ENCODE assay signal across 9 cellular contexts in genomic region chr12:22631863-22632463, GRCh38. TPM values are rescaled to one million over a fixed set of nuclear protein-coding genes. Genes with fewer than 3 reads are reported as not detected.
DNase-seq lines count a peak whose midpoint lies in the region; ATAC-seq, FAIRE-seq and TF ChIP-seq lines count a peak whose summit lies in the region.
"Had no signal": no experiment of that assay in that cellular context is flagged by ENCODE, and none has a peak within 500 bp of the region (broad histone marks: within the 10 kb centered on the region; RNA-seq: fewer than 3 reads in every experiment).

No MANE protein-coding gene starts in this region.

- H3K9me3 Mint-ChIP-seq in astrocyte (ENCODE audit: unreplicated experiment) = no peaks in the 10 kb centered on the region

- no peaks in the 10 kb centered on the region for H3K27me3 Mint-ChIP-seq in astrocyte (ENCODE audit: low read depth, unreplicated experiment)

- no peaks in the 10 kb centered on the region for H3K36me3 Mint-ChIP-seq in astrocyte (ENCODE audit: low read depth, unreplicated experiment)

- H3K9me3 ChIP-seq in astrocyte (ENCODE audit: insufficient read depth, low read depth, low read length) (no peaks in the 10 kb centered on the region), lower lobe of right lung (no peaks in the 10 kb centered on the region)

- intact Hi-C loops in lower lobe of right lung (cut with DNase I) = loop anchor here (5.0 kb wide), 1 partner anchor 95 kb away; no protein-coding TSS in a partner anchor

- H3K9ac ChIP-seq in astrocyte (ENCODE audit: low read length) = no peak overlapping the region

- peaks cover 37% of the 10 kb centered on the region for H4K20me1 ChIP-seq in astrocyte (ENCODE audit: insufficient read depth, low read length)

- H3K27me3 ChIP-seq in BJ (ENCODE audit: control insufficient read depth, insufficient read depth, low read length) (no peaks in the 10 kb centered on the region), astrocyte (ENCODE audit: insufficient read depth, low read length) (no peaks in the 10 kb centered on the region), lower lobe of right lung (ENCODE audit: low read depth) (no peaks in the 10 kb centered on the region), H7 (ENCODE audit: control insufficient read depth, insufficient read depth, low read length) (no peaks in the 10 kb centered on the region)

- H3K4me2 ChIP-seq in astrocyte (ENCODE audit: low read length) = no peak overlapping the region

- POLR2A ChIA-PET in BJ (lab: Charles Lee) = no interaction called here

- H3K4me3 ChIP-seq in BJ (ENCODE audit: low read depth, low read length) = no peak overlapping the region
- no peak overlapping the region for H3K4me3 ChIP-seq in HFF-Myc (replicated peaks; ENCODE audit: low read depth, low read length)
- no peak overlapping the region for H3K4me3 ChIP-seq in astrocyte (ENCODE audit: insufficient read depth, low read depth, low read length)
- no peak overlapping the region for H3K4me3 ChIP-seq in lower lobe of right lung
- H3K4me3 ChIP-seq in H7 (ENCODE audit: insufficient read depth, low read depth, low read length) = no peak overlapping the region

- no peak overlapping the region for H3K27ac Mint-ChIP-seq in astrocyte (ENCODE audit: unreplicated experiment)

- no peak for DNase-seq in BJ (ENCODE audit: low read depth)
- DNase-seq in HFF-Myc (ENCODE audit: extremely low read depth, low read depth) = no peak
- DNase-seq in astrocyte (ENCODE audit: low read depth) = no peak
- no peak for DNase-seq in lower lobe of right lung
- DNase-seq in H7 = no peak
- no peak for DNase-seq in activated CD4-positive, alpha-beta T cell treated with anti-CD3 and anti-CD28 coated beads, Interleukin-2, amount 50 U/mL, for 48 hours
- DNase-seq in NCI-H187 treated with DMSO at 0.1 percent for 48 hours (lab: John Stamatoyannopoulos, UW) = no peak
- DNase-seq: nucleus accumbens had no signal

- H3K36me3 ChIP-seq in BJ (ENCODE audit: control insufficient read depth, insufficient read depth, low read length) (no peaks in the 10 kb centered on the region), astrocyte (ENCODE audit: insufficient read depth, low read length) (peaks cover 2% of the 10 kb centered on the region), lower lobe of right lung (no peaks in the 10 kb centered on the region), H7 (replicated peaks; ENCODE audit: control insufficient read depth, insufficient read depth, low read length) (no peaks in the 10 kb centered on the region)

- ATAC-seq in lower lobe of right lung (peak in 1 of 2 donors; percentile 57), HG02798 (IDR thresholded peaks at IDR 0.05; ENCODE audit: poor library complexity, unreplicated experiment) (no peak)

- H3K4me3 Mint-ChIP-seq in astrocyte (ENCODE audit: unreplicated experiment) = no peak overlapping the region

- peaks cover 24% of the 10 kb centered on the region for H3K4me1 Mint-ChIP-seq in astrocyte (ENCODE audit: low read depth, unreplicated experiment)

- TF ChIP-seq CTCF in BJ (IDR thresholded peaks at IDR 0.05; ENCODE audit: insufficient read depth, low read depth, low read length) (peak; percentile 54), HFF-Myc (IDR thresholded peaks at IDR 0.05; ENCODE audit: low read depth, low read length, missing control alignments) (peak; percentile 38), astrocyte (IDR thresholded peaks at IDR 0.05; ENCODE audit: insufficient read depth, low read depth, low read length) (peak; percentile 46), lower lobe of right lung (IDR thresholded peaks at IDR 0.05) (peak; percentile 57)

- H3K27ac ChIP-seq in astrocyte (ENCODE audit: low read depth, low read length) (no peak overlapping the region), lower lobe of right lung (no peak overlapping the region)

- no peak overlapping the region for H2AFZ ChIP-seq in astrocyte (ENCODE audit: low read depth, low read length)

- CTCF ChIA-PET in BJ (lab: Yijun Ruan, JAX) = no interaction called here

- H3K4me1 ChIP-seq in astrocyte (ENCODE audit: insufficient read depth, low read length) = peaks cover 10% of the 10 kb centered on the region
- peaks cover 47% of the 10 kb centered on the region for H3K4me1 ChIP-seq in lower lobe of right lung

- peaks cover 91% of the 10 kb centered on the region for H3K79me2 ChIP-seq in astrocyte (ENCODE audit: insufficient read depth, low read length)

- no peak for FAIRE-seq in astrocyte (lab: Jason Lieb, UNC)

RNA-seq across cellular contexts. Expression of gene ETNK1, which starts 7.0 kb away (rescaled TPM):
- 6.7 and 13.0 TPM in 2 replicates for polyA plus RNA-seq in BJ (2011; rRNA removed)
- 28.8 and 34.6 TPM in 2 replicates for polyA minus RNA-seq in BJ (2011; rRNA and poly(A)+ RNA removed)
- total RNA-seq in astrocyte (44.2 and 50.0 TPM in 2 replicates), lower lobe of right lung (82.4 TPM)
- 54.2 and 78.6 TPM in 2 replicates for total RNA-seq in H7 (2014; rRNA removed; shearing (Covaris generic))
